Comparison of ENCODE assay signal across 30 cellular contexts in genomic region chr9:128617943-128618342, GRCh38.
"Had no signal": no experiment of that assay in that cellular context is flagged by ENCODE, and none has a peak within 500 bp of the region (broad histone marks: within the 10 kb centered on the region; RNA-seq: fewer than 3 reads in every experiment).

No MANE protein-coding gene starts in this region.

- H3K4me3 Mint-ChIP-seq: activated CD4-positive, alpha-beta memory T cell treated with anti-CD3 and anti-CD28 coated beads, Interleukin-2, amount 10 ng/mL, durations not matched to agents 7 days and 5 days; activated CD4-positive, alpha-beta T cell treated with anti-CD3 and anti-CD28 coated beads, Interleukin-2, amount 10 ng/mL, durations not matched to agents 7 days and 5 days; activated naive CD4-positive, alpha-beta T cell treated with anti-CD3 and anti-CD28 coated beads, Interleukin-2, amount 10 ng/mL, durations not matched to agents 7 days and 5 days; activated T-cell treated with anti-CD3 and anti-CD28 coated beads, Interleukin-2, amount 50 U/mL, for 24 hours; activated T-cell treated with anti-CD3 and anti-CD28 coated beads, Interleukin-2, amount 50 U/mL, for 72 hours; brain; effector memory CD8-positive, alpha-beta T cell; WTC11 had no signal

- H3K27ac Mint-ChIP-seq: activated CD4-positive, alpha-beta memory T cell treated with anti-CD3 and anti-CD28 coated beads, Interleukin-2, amount 10 ng/mL, durations not matched to agents 7 days and 5 days; activated CD4-positive, alpha-beta T cell treated with anti-CD3 and anti-CD28 coated beads, Interleukin-2, amount 10 ng/mL, durations not matched to agents 7 days and 5 days; activated naive CD4-positive, alpha-beta T cell treated with anti-CD3 and anti-CD28 coated beads, Interleukin-2, amount 10 ng/mL, durations not matched to agents 7 days and 5 days; activated T-cell treated with anti-CD3 and anti-CD28 coated beads, Interleukin-2, amount 50 U/mL, for 72 hours; brain; effector memory CD8-positive, alpha-beta T cell; WTC11 had no signal

- H3K4me1 ChIP-seq: ascending aorta, breast epithelium, foreskin keratinocyte, gastroesophageal sphincter had no signal

- H3K9me3 ChIP-seq: ascending aorta, breast epithelium, esophagus muscularis mucosa, gastroesophageal sphincter had no signal

- H3K9me3 Mint-ChIP-seq: activated CD4-positive, alpha-beta memory T cell treated with anti-CD3 and anti-CD28 coated beads, Interleukin-2, amount 10 ng/mL, durations not matched to agents 7 days and 5 days; activated CD4-positive, alpha-beta T cell treated with anti-CD3 and anti-CD28 coated beads, Interleukin-2, amount 10 ng/mL, durations not matched to agents 7 days and 5 days; activated naive CD4-positive, alpha-beta T cell treated with anti-CD3 and anti-CD28 coated beads, Interleukin-2, amount 10 ng/mL, durations not matched to agents 7 days and 5 days; activated naive CD4-positive, alpha-beta T cell treated with anti-CD3 and anti-CD28 coated beads, Interleukin-2, amount 50 U/mL, for 72 hours; activated T-cell treated with anti-CD3 and anti-CD28 coated beads, Interleukin-2, amount 50 U/mL, for 24 hours; activated T-cell treated with anti-CD3 and anti-CD28 coated beads, Interleukin-2, amount 50 U/mL, for 72 hours; brain; effector memory CD8-positive, alpha-beta T cell; WTC11 had no signal

- H3K4me3 ChIP-seq: ascending aorta, breast epithelium, cardiac muscle cell, esophagus muscularis mucosa, gastroesophageal sphincter had no signal

- H3K4me1 Mint-ChIP-seq: activated CD4-positive, alpha-beta memory T cell treated with anti-CD3 and anti-CD28 coated beads, Interleukin-2, amount 10 ng/mL, durations not matched to agents 7 days and 5 days; activated CD4-positive, alpha-beta T cell treated with anti-CD3 and anti-CD28 coated beads, Interleukin-2, amount 10 ng/mL, durations not matched to agents 7 days and 5 days; activated naive CD4-positive, alpha-beta T cell treated with anti-CD3 and anti-CD28 coated beads, Interleukin-2, amount 10 ng/mL, durations not matched to agents 7 days and 5 days; brain; WTC11 had no signal

- H3K27me3 Mint-ChIP-seq: activated CD4-positive, alpha-beta memory T cell treated with anti-CD3 and anti-CD28 coated beads, Interleukin-2, amount 10 ng/mL, durations not matched to agents 7 days and 5 days; activated CD4-positive, alpha-beta T cell treated with anti-CD3 and anti-CD28 coated beads, Interleukin-2, amount 10 ng/mL, durations not matched to agents 7 days and 5 days; activated naive CD4-positive, alpha-beta T cell treated with anti-CD3 and anti-CD28 coated beads, Interleukin-2, amount 10 ng/mL, durations not matched to agents 7 days and 5 days; activated T-cell treated with anti-CD3 and anti-CD28 coated beads, Interleukin-2, amount 50 U/mL, for 24 hours; brain; effector memory CD8-positive, alpha-beta T cell had no signal

- H3K27ac ChIP-seq: ascending aorta, breast epithelium, cardiac muscle cell, esophagus muscularis mucosa, foreskin keratinocyte, gastroesophageal sphincter, VCaP had no signal

- DNase-seq: activated CD4-positive, alpha-beta memory T cell treated with anti-CD3 and anti-CD28 coated beads, Interleukin-2, amount 10 ng/mL, durations not matched to agents 7 days and 5 days; activated CD4-positive, alpha-beta T cell treated with anti-CD3 and anti-CD28 coated beads for 1 hour; activated CD4-positive, alpha-beta T cell treated with anti-CD3 and anti-CD28 coated beads for 4 hours; activated CD4-positive, alpha-beta T cell treated with anti-CD3 and anti-CD28 coated beads, Interleukin-2, amount 10 ng/mL, durations not matched to agents 7 days and 5 days; activated CD4-positive, alpha-beta T cell treated with anti-CD3 and anti-CD28 coated beads, Interleukin-2, amount 50 U/mL, for 4 hours; activated CD8-positive, alpha-beta memory T cell treated with anti-CD3 and anti-CD28 coated beads, Interleukin-2, amount 50 U/mL, for 48 hours; activated gamma-delta T cell; activated naive CD4-positive, alpha-beta T cell; activated naive CD4-positive, alpha-beta T cell treated with anti-CD3 and anti-CD28 coated beads, Interleukin-2, amount 10 ng/mL, durations not matched to agents 7 days and 5 days; activated T-cell treated with anti-CD3 and anti-CD28 coated beads for 4 hours; activated T-cell treated with anti-CD3 and anti-CD28 coated beads, Interleukin-2, amount 50 U/mL, for 24 hours; activated T-cell treated with anti-CD3 and anti-CD28 coated beads, Interleukin-2, amount 50 U/mL, for 72 hours; central memory CD4-positive, alpha-beta T cell; cerebellar nuclear complex; cortex of kidney; dermis blood vessel endothelial cell; effector CD4-positive, alpha-beta T cell; effector memory CD8-positive, alpha-beta T cell; erythroblast; foreskin keratinocyte; T-helper 2 cell had no signal

- ATAC-seq: effector memory CD8-positive, alpha-beta T cell; gastroesophageal sphincter; WTC11 had no signal

- H3K27me3 ChIP-seq: ascending aorta, breast epithelium, cardiac muscle cell, esophagus muscularis mucosa, foreskin keratinocyte, gastroesophageal sphincter had no signal
